8 cellular contexts compared by ENCODE assay signal in the genomic region with DNA sequence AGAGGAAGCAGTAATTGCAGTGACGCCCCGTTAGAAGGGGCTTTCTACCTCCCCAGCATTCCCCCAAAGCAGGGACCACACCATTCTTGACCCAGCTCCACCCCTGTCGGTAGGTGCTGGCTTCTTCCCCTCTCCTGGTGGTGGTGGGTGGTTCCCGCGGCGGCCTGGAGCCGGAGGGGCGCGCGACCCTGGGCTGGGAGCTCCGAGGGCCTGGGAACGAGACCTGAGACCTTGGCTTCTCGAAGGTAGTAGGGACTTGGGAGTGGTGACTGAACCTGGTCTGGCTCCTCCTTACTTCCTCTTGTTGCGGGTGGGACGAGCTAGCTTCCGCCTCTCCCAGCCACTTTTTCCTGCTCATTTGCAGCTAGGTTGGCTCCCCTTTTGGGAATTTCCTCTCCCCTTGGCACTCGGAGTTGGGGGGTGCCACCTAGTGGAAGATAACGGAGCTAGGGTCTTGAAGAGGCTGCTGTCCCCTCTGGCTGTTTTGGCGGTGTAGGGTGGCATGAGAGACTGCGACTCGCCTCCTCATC.
DNase-seq lines count a peak whose midpoint lies in the region; ATAC-seq and TF ChIP-seq lines count a peak whose summit lies in the region.

No MANE protein-coding gene starts in this region.

- no peak overlapping the region for H3K27ac ChIP-seq in SK-N-MC

- no peaks in the 10 kb centered on the region for H3K36me3 ChIP-seq in SK-N-MC (ENCODE audit: insufficient read depth, low read length)

- no peaks in the 10 kb centered on the region for H3K9me3 ChIP-seq in SK-N-MC (ENCODE audit: low read depth, low read length)

- ATAC-seq in GM18502 (IDR thresholded peaks at IDR 0.05; ENCODE audit: poor library complexity, unreplicated experiment) (peak; percentile 2), HG03175 (IDR thresholded peaks at IDR 0.05; ENCODE audit: unreplicated experiment) (no peak)

- 0 out of 2 replicates have a peak, but pooled peaks have one; percentile 15 for TF ChIP-seq CTCF in LNCAP (IDR thresholded peaks at IDR 0.05)

- DNase-seq in AG20443 (ENCODE audit: low spot score): peak; percentile 58
- peak; percentile 50 for DNase-seq in SK-N-MC (ENCODE audit: low read depth, low spot score)
- peak; percentile 72 to 87 for DNase-seq in T47D (ENCODE audit: low read depth in 1 of 2, low spot score in 1 of 2)
- peak; percentile 86 for DNase-seq in retina

- H3K9ac ChIP-seq in SK-N-MC (ENCODE audit: insufficient read length): peak overlapping the region; percentile 70

- H3K4me3 ChIP-seq in SK-N-MC: peak overlapping the region; percentile 88
- peak overlapping the region; percentile 75 for H3K4me3 ChIP-seq in iPS-11a (ENCODE audit: low read depth, low read length)

- in situ Hi-C loops in T47D (cut with HindIII; ENCODE audit: low pct_unique_long_range_greater_than_20kb, low sequenced_read_pairs): no loop called here
